ENCODE assay signal across 8 cellular contexts in genomic region chr16:67109407-67110135, GRCh38.
A peak's percentile ranks its signal among the peaks of the same experiment; 100 is the strongest.
DNase-seq lines count a peak whose midpoint lies in the region; ATAC-seq and TF ChIP-seq lines count a peak whose summit lies in the region.

Gene PHAF1 (plus strand): TSS chr16:67109941. CDS start chr16:67110176, 235 bp downstream.

- H3K4me3 ChIP-seq in HFF-Myc (replicated peaks; ENCODE audit: low read depth, low read length) (peak within 1 kb of the TSS; percentile 99), NB4 (ENCODE audit: low read depth, low read length) (peak within 1 kb of the TSS; percentile 96)

- DNase-seq in GM04504 (ENCODE audit: low read depth), result peak; percentile 75
- DNase-seq in HFF-Myc (ENCODE audit: extremely low read depth, low read depth), result peak; percentile 60
- DNase-seq in NB4 (ENCODE audit: low read depth), result peak; percentile 94
- peak; percentile 96 for DNase-seq in activated naive CD4-positive, alpha-beta T cell treated with anti-CD3 and anti-CD28 coated beads, Interleukin-2, amount 50 U/mL, for 16 hours
- DNase-seq in germinal center (ENCODE audit: low spot score), result peak; percentile 99
- peak; percentile 24 to 97 (median 90) for DNase-seq in nucleus accumbens (lab: John Stamatoyannopoulos, UW)
- peak; percentile 58 to 97 (median 91) for DNase-seq in substantia nigra (lab: John Stamatoyannopoulos, UW)

- TF ChIP-seq POLR2A in NB4 (IDR thresholded peaks at IDR 0.05; ENCODE audit: extremely low read depth, insufficient read length), result peak; percentile 89

- TF ChIP-seq CTCF in HFF-Myc (IDR thresholded peaks at IDR 0.05; ENCODE audit: low read depth, low read length, missing control alignments) (no peak), NB4 (IDR thresholded peaks at IDR 0.05; ENCODE audit: low read depth, low read length) (no peak)

- peak within 1 kb of the TSS; percentile 94 for H3K27ac ChIP-seq in substantia nigra (ENCODE audit: low read depth, low read length, poor library complexity, severe bottlenecking)

- peak; percentile 92 for ATAC-seq in SK-N-SH treated with all-trans-retinoic acid at 6 μM for 48 hours

TF ChIP-seq in SK-N-SH treated with all-trans-retinoic acid at 6 μM for 48 hours, 23 proteins besides CTCF, POLR2A, EP300 and RAD21:
- TF ChIP-seq ZC3H10 (CRISPR knock-in tag; IDR thresholded peaks at IDR 0.05) (no peak), SNAI2 (CRISPR knock-in tag; IDR thresholded peaks at IDR 0.05) (no peak), CSRNP3 (CRISPR knock-in tag; IDR thresholded peaks at IDR 0.05) (no peak), ISL1 (CRISPR knock-in tag; IDR thresholded peaks at IDR 0.05) (no peak), ZFP30 (CRISPR knock-in tag; IDR thresholded peaks at IDR 0.05) (no peak), TOX (CRISPR knock-in tag; IDR thresholded peaks at IDR 0.05; ENCODE audit: borderline replicate concordance) (no peak), ZNF70 (CRISPR knock-in tag; IDR thresholded peaks at IDR 0.05) (no peak), BACH2 (CRISPR knock-in tag; IDR thresholded peaks at IDR 0.05; ENCODE audit: borderline replicate concordance) (no peak), GLIS3 (CRISPR knock-in tag; IDR thresholded peaks at IDR 0.05) (no peak), PATZ1 (CRISPR knock-in tag; IDR thresholded peaks at IDR 0.05; ENCODE audit: borderline replicate concordance) (no peak), RARB (CRISPR knock-in tag; IDR thresholded peaks at IDR 0.05) (no peak), POU6F1 (CRISPR knock-in tag; IDR thresholded peaks at IDR 0.05; ENCODE audit: borderline replicate concordance, low read depth) (no peak), ZNF8 (CRISPR knock-in tag; IDR thresholded peaks at IDR 0.05) (no peak), ARNTL (CRISPR knock-in tag; IDR thresholded peaks at IDR 0.05; ENCODE audit: borderline replicate concordance, low read depth) (no peak), CSDC2 (CRISPR knock-in tag; IDR thresholded peaks at IDR 0.05) (no peak), ZNF565 (CRISPR knock-in tag; conservative IDR thresholded peaks at IDR 0.05; ENCODE audit: low read depth) (no peak)

Comparison
In these comparisons a context has a peak if more than half of its experiments do, and no peak if none do; other contexts are left out.
1. Peak in every context shown above with its lines: DNase-seq, ATAC-seq, H3K4me3 ChIP-seq and H3K27ac ChIP-seq.